In genomic region chr7:71984348-71984747, GRCh38 we compare ENCODE assay signal across 24 cellular contexts.
"Had no signal": no experiment of that assay in that cellular context is flagged by ENCODE, and none has a peak within 500 bp of the region (broad histone marks: within the 10 kb centered on the region; RNA-seq: fewer than 3 reads in every experiment).

No MANE protein-coding gene starts in this region.

- H3K4me1 ChIP-seq: colonic mucosa, esophagus muscularis mucosa, esophagus squamous epithelium, foreskin keratinocyte, gastrocnemius medialis, gastroesophageal sphincter, heart left ventricle, heart right ventricle had no signal

- H3K27ac ChIP-seq: colonic mucosa, coronary artery, dorsolateral prefrontal cortex, epithelial cell of prostate, esophagus muscularis mucosa, esophagus squamous epithelium, foreskin keratinocyte, gastrocnemius medialis, gastroesophageal sphincter, heart left ventricle, heart right ventricle had no signal

- H3K27ac Mint-ChIP-seq: dendritic cell treated with granulocyte-macrophage colony-stimulating factor and Interleukin-4, amounts not matched to agents 40 ng/mL and 50 ng/mL, for 4 days; effector memory CD8-positive, alpha-beta T cell; endodermal cell had no signal

- ATAC-seq: effector memory CD8-positive, alpha-beta T cell; esophagus mucosa; foreskin keratinocyte; gastrocnemius medialis; gastroesophageal sphincter; heart left ventricle; heart right ventricle had no signal

- H3K4me1 Mint-ChIP-seq: endodermal cell had no signal

- H3K4me3 ChIP-seq: colonic mucosa, coronary artery, dorsolateral prefrontal cortex, esophagus muscularis mucosa, esophagus squamous epithelium, gastrocnemius medialis, gastroesophageal sphincter, heart left ventricle, heart right ventricle had no signal

- H3K27me3 Mint-ChIP-seq: effector memory CD8-positive, alpha-beta T cell had no signal

- H3K9me3 Mint-ChIP-seq: dendritic cell treated with granulocyte-macrophage colony-stimulating factor and Interleukin-4, amounts not matched to agents 40 ng/mL and 50 ng/mL, for 4 days had no signal

- H3K36me3 ChIP-seq: colonic mucosa, esophagus muscularis mucosa, esophagus squamous epithelium, gastrocnemius medialis, gastroesophageal sphincter, heart left ventricle, heart right ventricle had no signal

- DNase-seq: colonic mucosa; cortex of kidney; dermis blood vessel endothelial cell; dorsolateral prefrontal cortex; effector CD4-positive, alpha-beta T cell; effector CD8-positive, alpha-beta T cell; effector memory CD4-positive, alpha-beta T cell; effector memory CD8-positive, alpha-beta T cell; endodermal cell; erythroblast; esophagus squamous epithelium; foreskin fibroblast; foreskin keratinocyte; foreskin melanocyte; gastrocnemius medialis; glutamatergic neuron; heart left ventricle; heart right ventricle had no signal

- H3K9me3 ChIP-seq: colonic mucosa, esophagus muscularis mucosa, esophagus squamous epithelium, gastrocnemius medialis, gastroesophageal sphincter, heart left ventricle, heart right ventricle had no signal

- H3K27me3 ChIP-seq: colonic mucosa, dorsolateral prefrontal cortex, esophagus muscularis mucosa, esophagus squamous epithelium, foreskin keratinocyte, gastrocnemius medialis, gastroesophageal sphincter, heart left ventricle had no signal

- H3K4me3 Mint-ChIP-seq: dendritic cell treated with granulocyte-macrophage colony-stimulating factor and Interleukin-4, amounts not matched to agents 40 ng/mL and 50 ng/mL, for 4 days; effector memory CD8-positive, alpha-beta T cell; endodermal cell had no signal
